In the genomic region with DNA sequence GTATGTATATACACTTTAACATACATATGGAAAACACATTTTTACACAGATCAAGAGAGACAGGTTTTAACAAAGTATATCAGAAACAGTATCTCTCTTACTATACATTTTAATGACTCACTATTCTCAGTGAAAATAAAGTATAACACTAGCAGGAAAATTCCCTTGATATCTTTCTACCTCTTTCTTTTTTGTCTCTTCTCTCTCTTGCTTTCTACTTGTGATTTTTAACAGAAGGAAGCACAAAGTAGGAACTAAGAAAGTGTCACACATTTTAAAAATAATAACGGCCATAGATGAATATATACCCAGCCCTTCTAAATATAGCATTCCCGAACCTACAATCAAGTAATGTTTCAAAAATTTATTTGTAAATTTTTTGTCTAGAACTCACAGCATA, we compare ENCODE assay signal across 9 cellular contexts. TPM values are rescaled to one million over a fixed set of nuclear protein-coding genes. Genes with fewer than 3 reads are reported as not detected.
DNase-seq lines count a peak whose midpoint lies in the region; ATAC-seq and TF ChIP-seq lines count a peak whose summit lies in the region.
"Had no signal": no experiment of that assay in that cellular context is flagged by ENCODE, and none has a peak within 500 bp of the region (broad histone marks: within the 10 kb centered on the region; RNA-seq: fewer than 3 reads in every experiment).

No MANE protein-coding gene starts in this region.

- no peak for ATAC-seq in activated T-cell treated with anti-CD3 and anti-CD28 coated beads, Interleukin-2, amount 50 U/mL, for 72 hours (replicated peaks in 1 of 2)
- ATAC-seq in upper lobe of left lung (ENCODE audit: low FRiP score in 2 of 2) (no peak), GM19324 (IDR thresholded peaks at IDR 0.05; ENCODE audit: low FRiP score, unreplicated experiment) (no peak), HG03159 (IDR thresholded peaks at IDR 0.05; ENCODE audit: unreplicated experiment) (no peak)
- ATAC-seq: left ventricle myocardium superior had no signal

- no peaks in the 10 kb centered on the region for H3K27me3 ChIP-seq in liver (ENCODE audit: control insufficient read depth in 4 of 4, insufficient read depth in 4 of 4, low read length in 3 of 4)
- H3K27me3 ChIP-seq in upper lobe of left lung: no peaks in the 10 kb centered on the region
- no peaks in the 10 kb centered on the region for H3K27me3 ChIP-seq in tibial artery

- H3K36me3 ChIP-seq in liver (ENCODE audit: control insufficient read depth in 4 of 4, insufficient read depth in 3 of 4, low read depth in 1 of 4, low read length in 3 of 4) (peaks cover 0 to 2% (median 0%) of the 10 kb centered on the region in 4 donors), upper lobe of left lung (no peaks in the 10 kb centered on the region), tibial artery (no peaks in the 10 kb centered on the region)

- H3K9me3 ChIP-seq in liver (ENCODE audit: control insufficient read depth in 4 of 4, low read length in 3 of 4): no peaks in the 10 kb centered on the region
- no peaks in the 10 kb centered on the region for H3K9me3 ChIP-seq in upper lobe of left lung
- H3K9me3 ChIP-seq in tibial artery: no peaks in the 10 kb centered on the region

- H3K4me1 ChIP-seq in liver (ENCODE audit: control insufficient read depth in 4 of 4, insufficient read depth in 4 of 4, low read length in 3 of 4) (peaks cover 6 to 27% (median 14%) of the 10 kb centered on the region in 4 donors), upper lobe of left lung (peaks cover 23 to 37% (median 28%) of the 10 kb centered on the region in 4 donors), tibial artery (peaks cover 0 to 27% (median 13%) of the 10 kb centered on the region in 4 donors)

- TF ChIP-seq CTCF in liver (IDR thresholded peaks at IDR 0.05; ENCODE audit: low read depth, low read length, missing input control) (no peak), upper lobe of left lung (IDR thresholded peaks at IDR 0.05) (no peak), tibial artery (IDR thresholded peaks at IDR 0.05) (no peak)

- peaks cover 4% of the 10 kb centered on the region in 2 donors for H3K36me3 Mint-ChIP-seq in activated T-cell treated with anti-CD3 and anti-CD28 coated beads, Interleukin-2, amount 50 U/mL, for 72 hours (ENCODE audit: insufficient read depth in 2 of 2)
- peaks cover 12% of the 10 kb centered on the region for H3K36me3 Mint-ChIP-seq in activated T-helper 1 cell treated with anti-CD3 and anti-CD28 coated beads, Interleukin-12 subunit alpha, Interleukin-12 subunit beta, Interleukin-2, Interleukin-4 antibody, amounts not matched to agents 30 ng/mL and 10 ng/mL and 1 ng/mL, durations not matched to agents 14 hours and 24 hours and 36 hours (ENCODE audit: low read depth)

- H3K9me3 Mint-ChIP-seq in activated T-cell treated with anti-CD3 and anti-CD28 coated beads, Interleukin-2, amount 50 U/mL, for 72 hours: no peaks in the 10 kb centered on the region
- no peaks in the 10 kb centered on the region for H3K9me3 Mint-ChIP-seq in activated T-helper 1 cell treated with anti-CD3 and anti-CD28 coated beads, Interleukin-12 subunit alpha, Interleukin-12 subunit beta, Interleukin-2, Interleukin-4 antibody, amounts not matched to agents 30 ng/mL and 10 ng/mL and 1 ng/mL, durations not matched to agents 14 hours and 24 hours and 36 hours

- H3K9ac ChIP-seq in liver (ENCODE audit: low read depth in 1 of 2, low read length in 2 of 2): peak overlapping the region; percentile 21 to 98

- intact Hi-C loops in activated T-helper 1 cell treated with anti-CD3 and anti-CD28 coated beads, Interleukin-12 subunit alpha, Interleukin-12 subunit beta, Interleukin-2, Interleukin-4 antibody, amounts not matched to agents 30 ng/mL and 10 ng/mL and 1 ng/mL, durations not matched to agents 14 hours and 24 hours and 36 hours (cut with micrococcal nuclease): loop anchor here (1.0 kb wide), 2 partner anchors 8 to 26 kb away; no protein-coding TSS in a partner anchor
- intact Hi-C loops in tibial artery (cut with DNase I; ENCODE audit: low total_unique reads): no loop called here

- H3K27ac Mint-ChIP-seq in activated T-cell treated with anti-CD3 and anti-CD28 coated beads, Interleukin-2, amount 50 U/mL, for 72 hours: peak overlapping the region; percentile 96
- peak overlapping the region; percentile 77 for H3K27ac Mint-ChIP-seq in activated T-helper 1 cell treated with anti-CD3 and anti-CD28 coated beads, Interleukin-12 subunit alpha, Interleukin-12 subunit beta, Interleukin-2, Interleukin-4 antibody, amounts not matched to agents 30 ng/mL and 10 ng/mL and 1 ng/mL, durations not matched to agents 14 hours and 24 hours and 36 hours

- no peak for TF ChIP-seq POLR2A in upper lobe of left lung (IDR thresholded peaks at IDR 0.05)

- peak overlapping the region; percentile 58 to 94 for H3K4me3 Mint-ChIP-seq in activated T-cell treated with anti-CD3 and anti-CD28 coated beads, Interleukin-2, amount 50 U/mL, for 72 hours
- H3K4me3 Mint-ChIP-seq in activated T-helper 1 cell treated with anti-CD3 and anti-CD28 coated beads, Interleukin-12 subunit alpha, Interleukin-12 subunit beta, Interleukin-2, Interleukin-4 antibody, amounts not matched to agents 30 ng/mL and 10 ng/mL and 1 ng/mL, durations not matched to agents 14 hours and 24 hours and 36 hours: peak overlapping the region; percentile 47

- H3K27ac ChIP-seq in liver (ENCODE audit: low read depth in 1 of 2, low read length in 2 of 2) (peak overlapping the region; percentile 80 to 89), upper lobe of left lung (peak overlapping the region; percentile 17 to 74 (median 54)), tibial artery (no peak overlapping the region)

- no peak for DNase-seq in activated T-cell treated with anti-CD3 and anti-CD28 coated beads, Interleukin-2, amount 50 U/mL, for 72 hours
- DNase-seq in activated T-cell treated with anti-CD3 and anti-CD28 coated beads, Interleukin-2, amount 50 U/mL, for 1 hour: no peak
- no peak for DNase-seq in activated T-helper 1 cell treated with anti-CD3 and anti-CD28 coated beads, Interleukin-12 subunit alpha, Interleukin-12 subunit beta, Interleukin-2, Interleukin-4 antibody, amounts not matched to agents 30 ng/mL and 10 ng/mL and 1 ng/mL, durations not matched to agents 14 hours and 24 hours and 36 hours (ENCODE audit: low spot score)
- no peak for DNase-seq in upper lobe of left lung
- DNase-seq in tibial artery: no peak
- DNase-seq: left ventricle myocardium superior had no signal

- H3K4me3 ChIP-seq in liver (ENCODE audit: low read depth in 1 of 3, low read length in 3 of 3) (no peak overlapping the region), upper lobe of left lung (no peak overlapping the region), tibial artery (no peak overlapping the region)

- no peak for TF ChIP-seq RAD21 in liver (IDR thresholded peaks at IDR 0.05)

- 18% methylated on average over 2 of the region's 2 CpGs for WGBS in liver
- 36 to 39% methylated on average over 2 of the region's 2 CpGs for WGBS in upper lobe of left lung, 2 donors

- peaks cover 48% of the 10 kb centered on the region for H3K4me1 Mint-ChIP-seq in activated T-cell treated with anti-CD3 and anti-CD28 coated beads, Interleukin-2, amount 50 U/mL, for 72 hours (ENCODE audit: low read depth)
- peaks cover 41% of the 10 kb centered on the region for H3K4me1 Mint-ChIP-seq in activated T-helper 1 cell treated with anti-CD3 and anti-CD28 coated beads, Interleukin-12 subunit alpha, Interleukin-12 subunit beta, Interleukin-2, Interleukin-4 antibody, amounts not matched to agents 30 ng/mL and 10 ng/mL and 1 ng/mL, durations not matched to agents 14 hours and 24 hours and 36 hours (ENCODE audit: low read depth)

- no peaks in the 10 kb centered on the region for H3K27me3 Mint-ChIP-seq in activated T-cell treated with anti-CD3 and anti-CD28 coated beads, Interleukin-2, amount 50 U/mL, for 72 hours (ENCODE audit: low read depth)
- no peaks in the 10 kb centered on the region for H3K27me3 Mint-ChIP-seq in activated T-helper 1 cell treated with anti-CD3 and anti-CD28 coated beads, Interleukin-12 subunit alpha, Interleukin-12 subunit beta, Interleukin-2, Interleukin-4 antibody, amounts not matched to agents 30 ng/mL and 10 ng/mL and 1 ng/mL, durations not matched to agents 14 hours and 24 hours and 36 hours (ENCODE audit: insufficient read depth)

- TF ChIP-seq EP300 in upper lobe of left lung (IDR thresholded peaks at IDR 0.05): no peak

TF ChIP-seq in liver, 16 proteins besides CTCF, POLR2A, EP300 and RAD21:
- TF ChIP-seq RXRA (IDR thresholded peaks at IDR 0.05) (no peak), FOXA2 (IDR thresholded peaks at IDR 0.05) (no peak), SP1 (IDR thresholded peaks at IDR 0.05) (no peak)

RNA-seq across cellular contexts. Expression of a gene that starts 4.8 kb away (rescaled TPM):
- total RNA-seq in activated T-cell treated with anti-CD3 and anti-CD28 coated beads, Interleukin-2, amount 50 U/mL, for 72 hours: 10 to 100 TPM; 56.7 to 59.3 TPM
- 50.8 and 59.0 TPM in 2 replicates for total RNA-seq in activated T-helper 1 cell treated with anti-CD3 and anti-CD28 coated beads, Interleukin-12 subunit alpha, Interleukin-12 subunit beta, Interleukin-2, Interleukin-4 antibody, amounts not matched to agents 30 ng/mL and 10 ng/mL and 1 ng/mL, durations not matched to agents 14 hours and 24 hours and 36 hours
- total RNA-seq in liver: 10 to 100 TPM; 37.3 to 75.5 TPM
- 10 to 100 TPM in 1 of 2 donors, 1 to 10 TPM in 1; 5.2 to 10.6 TPM for polyA plus RNA-seq in liver
- total RNA-seq in upper lobe of left lung: 10 to 100 TPM; 20.9 to 66.4 (median 30.8) TPM

Comparison
In these comparisons a context has a peak if more than half of its experiments do, and no peak if none do; other contexts are left out.
1. H3K27ac ChIP-seq: peak in liver (2 of 2) and upper lobe of left lung (4 of 4); none in tibial artery (0 of 2).